Comparison of ENCODE assay signal across 10 cellular contexts in genomic region chr7:83655951-83656556, GRCh38. TPM values are rescaled to one million over a fixed set of nuclear protein-coding genes. Genes with fewer than 3 reads are reported as not detected.
DNase-seq lines count a peak whose midpoint lies in the region; ATAC-seq, FAIRE-seq and TF ChIP-seq lines count a peak whose summit lies in the region.
"Had no signal": no experiment of that assay in that cellular context is flagged by ENCODE, and none has a peak within 500 bp of the region (broad histone marks: within the 10 kb centered on the region; RNA-seq: fewer than 3 reads in every experiment).

No MANE protein-coding gene starts in this region.

- no peaks in the 10 kb centered on the region for H3K9me3 ChIP-seq in HCT116 (ENCODE audit: control insufficient read depth in 1 of 2, insufficient read depth in 1 of 2, low read depth in 1 of 2, low read length in 2 of 2)
- no peaks in the 10 kb centered on the region for H3K9me3 ChIP-seq in effector memory CD4-positive, alpha-beta T cell (ENCODE audit: control insufficient read depth, low read length)

- peak; percentile 96 for FAIRE-seq in islet of Langerhans (lab: Jason Lieb, UNC)

- DNase-seq in NCI-H510A treated with DMSO at 0.1 percent for 48 hours (lab: John Stamatoyannopoulos, UW) (peak; percentile 26), NCI-H510A (lab: John Stamatoyannopoulos, UW) (no peak), HCT116 (ENCODE audit: low read depth, low spot score) (peak; percentile 50), NAMALWA (ENCODE audit: low spot score) (peak; percentile 75), WTC11 (ENCODE audit: low spot score) (peak; percentile 50)
- DNase-seq in activated T-cell treated with anti-CD3 and anti-CD28 coated beads, Interleukin-2, amount 50 U/mL, for 4 hours = no peak
- DNase-seq in effector memory CD4-positive, alpha-beta T cell = no peak

- no peaks in the 10 kb centered on the region for H3K79me2 ChIP-seq in HCT116 (ENCODE audit: insufficient read depth, low read length)

- RAD21 ChIA-PET in HCT116 (lab: Charles Lee; ENCODE audit: low non-redundant PET in 1 of 2, low total read pairs in 2 of 2, uncharacterized antibody in 2 of 2, unreplicated experiment in 2 of 2) = no interaction called here

- H3K27ac Mint-ChIP-seq in WTC11 = no peak overlapping the region
- H3K27ac Mint-ChIP-seq: activated naive CD4-positive, alpha-beta T cell treated with anti-CD3 and anti-CD28 coated beads, Interleukin-2, amount 50 U/mL, for 24 hours; CD4-positive, CD25-positive, alpha-beta regulatory T cell had no signal

- 0 out of 2 replicates have a peak, but pooled peaks cover 4% of the 10 kb centered on the region for H3K4me1 Mint-ChIP-seq in WTC11
- H3K4me1 Mint-ChIP-seq in activated T-cell treated with anti-CD3 and anti-CD28 coated beads, Interleukin-2, amount 50 U/mL, for 4 hours (ENCODE audit: low read depth) = no peaks in the 10 kb centered on the region
- H3K4me1 Mint-ChIP-seq: activated naive CD4-positive, alpha-beta T cell treated with anti-CD3 and anti-CD28 coated beads, Interleukin-2, amount 50 U/mL, for 24 hours; CD4-positive, CD25-positive, alpha-beta regulatory T cell had no signal

- no peak overlapping the region for H3K4me3 Mint-ChIP-seq in WTC11
- H3K4me3 Mint-ChIP-seq in activated T-cell treated with anti-CD3 and anti-CD28 coated beads, Interleukin-2, amount 50 U/mL, for 4 hours = no peak overlapping the region
- H3K4me3 Mint-ChIP-seq: activated naive CD4-positive, alpha-beta T cell treated with anti-CD3 and anti-CD28 coated beads, Interleukin-2, amount 50 U/mL, for 24 hours; CD4-positive, CD25-positive, alpha-beta regulatory T cell had no signal

- CTCF ChIA-PET in HCT116 (lab: Charles Lee) (interaction anchor here (0.7 to 1.0 kb wide), 3 partner anchors 40 to 284 kb away, joined by 3 to 5 read pairs (median 4); no protein-coding TSS in a partner anchor), WTC11 (lab: Charles Lee) (no interaction called here)

- peaks cover 7% of the 10 kb centered on the region for H3K9me3 Mint-ChIP-seq in WTC11
- peaks cover 14% of the 10 kb centered on the region for H3K9me3 Mint-ChIP-seq in activated T-cell treated with anti-CD3 and anti-CD28 coated beads, Interleukin-2, amount 50 U/mL, for 4 hours

- H3K36me3 ChIP-seq in HCT116 (ENCODE audit: control insufficient read depth in 1 of 2, insufficient read depth in 2 of 2, low read length in 2 of 2) = no peaks in the 10 kb centered on the region
- H3K36me3 ChIP-seq in effector memory CD4-positive, alpha-beta T cell (ENCODE audit: control insufficient read depth, insufficient read depth, low read length) = no peaks in the 10 kb centered on the region

- TF ChIP-seq RAD21 in HCT116 (IDR thresholded peaks at IDR 0.05; ENCODE audit: low read depth) = peak; percentile 90

- H3K9me2 ChIP-seq in HCT116 (ENCODE audit: insufficient read depth) = no peaks in the 10 kb centered on the region

- H3K9ac ChIP-seq in HCT116 (ENCODE audit: low read length) = no peak overlapping the region

- H3K27me3 ChIP-seq in HCT116 (ENCODE audit: insufficient read depth, low read length) = no peaks in the 10 kb centered on the region
- H3K27me3 ChIP-seq in effector memory CD4-positive, alpha-beta T cell (replicated peaks; ENCODE audit: control insufficient read depth, insufficient read depth, low read length, poor library complexity, severe bottlenecking) = no peaks in the 10 kb centered on the region

- intact Hi-C loops in HCT116 (cut with micrococcal nuclease) = loop anchor here (1.0 to 10.0 kb wide), 4 partner anchors 245 to 911 kb away; no protein-coding TSS in a partner anchor

- no peak overlapping the region for H3K27ac ChIP-seq in HCT116 (ENCODE audit: low read depth, low read length)
- no peak overlapping the region for H3K27ac ChIP-seq in effector memory CD4-positive, alpha-beta T cell (ENCODE audit: insufficient read depth, low read length, poor library complexity, severe bottlenecking)

- TF ChIP-seq POLR2A in HCT116 (IDR thresholded peaks at IDR 0.05; ENCODE audit: borderline replicate concordance, extremely low read depth, insufficient read depth, insufficient read length) = no peak

- no peaks in the 10 kb centered on the region for H3K4me1 ChIP-seq in HCT116 (ENCODE audit: control insufficient read depth in 1 of 2, insufficient read depth in 2 of 2, low read length in 2 of 2)
- H3K4me1 ChIP-seq in effector memory CD4-positive, alpha-beta T cell (ENCODE audit: control insufficient read depth, insufficient read depth, low read length, poor library complexity, severe bottlenecking) = no peaks in the 10 kb centered on the region

- no peaks in the 10 kb centered on the region; the same call in 1 of the 2 replicates for H3K27me3 Mint-ChIP-seq in WTC11 (ENCODE audit: low read depth)
- H3K27me3 Mint-ChIP-seq in activated T-cell treated with anti-CD3 and anti-CD28 coated beads, Interleukin-2, amount 50 U/mL, for 4 hours (ENCODE audit: low read depth) = no peaks in the 10 kb centered on the region
- H3K27me3 Mint-ChIP-seq: CD4-positive, CD25-positive, alpha-beta regulatory T cell had no signal

- H2AFZ ChIP-seq in HCT116 (ENCODE audit: low read depth, low read length, poor library complexity, severe bottlenecking) = peak overlapping the region; percentile 92

- no peak overlapping the region for H3K4me2 ChIP-seq in HCT116 (ENCODE audit: low read length)

- H3K36me3 Mint-ChIP-seq in WTC11 = no peaks in the 10 kb centered on the region
- no peaks in the 10 kb centered on the region for H3K36me3 Mint-ChIP-seq in activated T-cell treated with anti-CD3 and anti-CD28 coated beads, Interleukin-2, amount 50 U/mL, for 4 hours (ENCODE audit: insufficient read depth)
- H3K36me3 Mint-ChIP-seq: activated naive CD4-positive, alpha-beta T cell treated with anti-CD3 and anti-CD28 coated beads, Interleukin-2, amount 50 U/mL, for 24 hours; CD4-positive, CD25-positive, alpha-beta regulatory T cell had no signal

- TF ChIP-seq CTCF in HCT116 (IDR thresholded peaks at IDR 0.05 in 2 of 3, conservative IDR thresholded peaks at IDR 0.05 in 1 of 3; ENCODE audit: borderline replicate concordance in 1 of 3, insufficient read depth in 1 of 3, low read depth in 2 of 3, low read length in 2 of 3) (peak; percentile 72 to 90 (median 79); a peak in 5 of 6 replicates), WTC11 (IDR thresholded peaks at IDR 0.05) (peak; percentile 69)

- H3K4me3 ChIP-seq in HCT116 (replicated peaks in 1 of 2; ENCODE audit: low read depth in 1 of 2, low read length in 2 of 2) = no peak overlapping the region
- no peak overlapping the region for H3K4me3 ChIP-seq in effector memory CD4-positive, alpha-beta T cell (ENCODE audit: insufficient read depth, low read depth, low read length, poor library complexity, severe bottlenecking)

- ATAC-seq in HCT116 (peak; percentile 76; the same call in 1 of the 2 replicates), WTC11 (peak; percentile 82)
- no peak for ATAC-seq in activated T-cell treated with anti-CD3 and anti-CD28 coated beads, Interleukin-2, amount 50 U/mL, for 4 hours

- POLR2A ChIA-PET in HCT116 (lab: Charles Lee) (no interaction called here), WTC11 (lab: Charles Lee) (no interaction called here)

- BruUV-seq in HCT116 (replicated peaks; lab: Mats Ljungman, UMichigan) = no TSS peak

- no peaks in the 10 kb centered on the region for H4K20me1 ChIP-seq in HCT116 (ENCODE audit: insufficient read depth)

TF ChIP-seq in HCT116, 20 proteins besides CTCF, POLR2A, EP300 and RAD21 (continues in another document):
- TF ChIP-seq CEBPB (IDR thresholded peaks at IDR 0.05; ENCODE audit: low read depth) (no peak), SRF (IDR thresholded peaks at IDR 0.05; ENCODE audit: low read depth) (no peak), TCF7L2 (IDR thresholded peaks at IDR 0.05; ENCODE audit: borderline replicate concordance, extremely low read depth, insufficient read depth, insufficient read length) (no peak), EZH2phosphoT487 (IDR thresholded peaks at IDR 0.05; ENCODE audit: borderline replicate concordance) (no peak), POLR2AphosphoS5 (IDR thresholded peaks at IDR 0.05; ENCODE audit: low read depth, low read length) (no peak), JUND (IDR thresholded peaks at IDR 0.05) (no peak), SP1 (IDR thresholded peaks at IDR 0.05; ENCODE audit: low read depth) (no peak), ATF3 (IDR thresholded peaks at IDR 0.05) (no peak)

TF ChIP-seq in WTC11, 78 proteins besides CTCF, POLR2A, EP300 and RAD21 (continues in another document):
- TF ChIP-seq USF2 (CRISPR knock-in tag; IDR thresholded peaks at IDR 0.05) (no peak), USF1 (CRISPR knock-in tag; IDR thresholded peaks at IDR 0.05) (no peak), ZNF121 (CRISPR knock-in tag; IDR thresholded peaks at IDR 0.05) (no peak)

RNA-seq across cellular contexts. Expression of gene SEMA3E, which starts 7.1 kb away (rescaled TPM):
- 1.6 TPM for total RNA-seq in HCT116 (2021; ENCODE audit: unreplicated experiment)
- 0.54 and 0.94 TPM in 2 replicates for polyA plus RNA-seq in HCT116 (2012)
- 0.76 to 2.5 TPM (median 1.5 TPM) in 3 replicates for total RNA-seq in WTC11 (2021)
- total RNA-seq in activated T-cell treated with anti-CD3 and anti-CD28 coated beads, Interleukin-2, amount 50 U/mL, for 4 hours = not detected
- total RNA-seq: CD4-positive, CD25-positive, alpha-beta regulatory T cell had no signal
- polyA plus RNA-seq: CD4-positive, CD25-positive, alpha-beta regulatory T cell had no signal

Comparison
In these comparisons a context has a peak if more than half of its experiments do, and no peak if none do; other contexts are left out.
1. DNase-seq: peak in NCI-H510A treated with DMSO at 0.1 percent for 48 hours (single experiment), HCT116 (single experiment), NAMALWA (single experiment) and WTC11 (single experiment); none in NCI-H510A (single experiment), activated T-cell treated with anti-CD3 and anti-CD28 coated beads, Interleukin-2, amount 50 U/mL, for 4 hours (single experiment) and effector memory CD4-positive, alpha-beta T cell (0 of 3).
2. ATAC-seq: peak in HCT116 (single experiment) and WTC11 (single experiment); none in activated T-cell treated with anti-CD3 and anti-CD28 coated beads, Interleukin-2, amount 50 U/mL, for 4 hours (0 of 2).